20 cellular contexts compared by ENCODE assay signal in genomic region chr5:150301170-150301505, GRCh38. TPM values are rescaled to one million over a fixed set of nuclear protein-coding genes. Genes with fewer than 3 reads are reported as not detected.
DNase-seq lines count a peak whose midpoint lies in the region; ATAC-seq, FAIRE-seq and TF ChIP-seq lines count a peak whose summit lies in the region.
"Had no signal": no experiment of that assay in that cellular context is flagged by ENCODE, and none has a peak within 500 bp of the region (broad histone marks: within the 10 kb centered on the region; RNA-seq: fewer than 3 reads in every experiment).

No MANE protein-coding gene starts in this region.

- H2AFZ ChIP-seq in H1 (ENCODE audit: low read length), result no peak overlapping the region

- H3K36me3 Mint-ChIP-seq in mesothelial cell of epicardium, result no peaks in the 10 kb centered on the region
- H3K36me3 Mint-ChIP-seq: activated naive CD8-positive, alpha-beta T cell treated with anti-CD3 and anti-CD28 coated beads, Interleukin-2, amount 10 ng/mL, durations not matched to agents 7 days and 5 days had no signal

- peaks cover 43% of the 10 kb centered on the region for H3K4me1 Mint-ChIP-seq in mesothelial cell of epicardium

- H3K4me3 ChIP-seq in H1 (ENCODE audit: extremely low read depth in 1 of 4, insufficient read depth in 2 of 4, low read depth in 3 of 4, low read length in 4 of 4) (peak overlapping the region in 1 of 4 experiments; percentile 67; a peak in 1 of 8 replicates), upper lobe of left lung (peak overlapping the region in 2 of 4 donors; percentile 39 to 45)
- H3K4me3 ChIP-seq: BLaER1 had no signal

- no peaks in the 10 kb centered on the region for H3K36me3 ChIP-seq in H1 (ENCODE audit: control insufficient read depth in 2 of 4, insufficient read depth in 4 of 4, low read length in 3 of 4)
- H3K36me3 ChIP-seq in upper lobe of left lung, result no peaks in the 10 kb centered on the region
- H3K36me3 ChIP-seq: BLaER1, right atrium auricular region had no signal

- H2BK20ac ChIP-seq in H1 (ENCODE audit: low read length), result no peak overlapping the region

- no peaks in the 10 kb centered on the region for H4K20me1 ChIP-seq in H1 (replicated peaks in 1 of 2; ENCODE audit: control insufficient read depth in 1 of 2, insufficient read depth in 2 of 2, low read length in 2 of 2)
- H4K20me1 ChIP-seq: BLaER1 had no signal

- no peak for TF ChIP-seq CTCF in H1 (IDR thresholded peaks at IDR 0.05; ENCODE audit: control extremely low read depth in 1 of 3, insufficient read depth in 1 of 3, low read depth in 1 of 3, low read length in 3 of 3)
- no peak for TF ChIP-seq CTCF in mesothelial cell of epicardium (IDR thresholded peaks at IDR 0.05; ENCODE audit: unreplicated experiment)
- TF ChIP-seq CTCF in upper lobe of left lung (IDR thresholded peaks at IDR 0.05), result no peak

- peaks cover 10% of the 10 kb centered on the region for H3K23me2 ChIP-seq in H1 (ENCODE audit: low read depth, low read length)

- no peak overlapping the region for H4K91ac ChIP-seq in H1 (replicated peaks; ENCODE audit: insufficient read length, low read length)

- CTCF ChIA-PET in H1 (lab: Charles Lee; ENCODE audit: partially characterized antibody), result interaction anchor here (6.9 kb wide), 1 partner anchor 48 kb away, joined by 62 read pairs; no protein-coding TSS in a partner anchor

- no peak for FAIRE-seq in H1 (lab: Jason Lieb, UNC)

- no peak overlapping the region for H3K56ac ChIP-seq in H1 (replicated peaks; ENCODE audit: insufficient read length, low read depth, low read length)

- H3K27ac ChIP-seq in H1 (ENCODE audit: low read depth, low read length) (no peak overlapping the region), upper lobe of left lung (peak overlapping the region in 2 of 4 donors; percentile 12 to 26)
- H3K27ac ChIP-seq: BLaER1, right atrium auricular region had no signal

- no peak overlapping the region for H3K18ac ChIP-seq in H1 (ENCODE audit: extremely low read depth, low read length)

- no peak for TF ChIP-seq RAD21 in H1 (IDR thresholded peaks at IDR 0.05 in 1 of 2, conservative IDR thresholded peaks at IDR 0.05 in 1 of 2; ENCODE audit: low read depth in 2 of 2, low read length in 2 of 2)

- H3K4me3 Mint-ChIP-seq in mesothelial cell of epicardium, result peak overlapping the region; percentile 70
- H3K4me3 Mint-ChIP-seq: activated naive CD8-positive, alpha-beta T cell treated with anti-CD3 and anti-CD28 coated beads, Interleukin-2, amount 10 ng/mL, durations not matched to agents 7 days and 5 days; central memory CD8-positive, alpha-beta T cell had no signal

- H3K27me3 Mint-ChIP-seq in mesothelial cell of epicardium (ENCODE audit: low read depth), result peaks cover 9% of the 10 kb centered on the region

- H3K27ac Mint-ChIP-seq in mesothelial cell of epicardium, result peak overlapping the region; percentile 71
- H3K27ac Mint-ChIP-seq: activated naive CD8-positive, alpha-beta T cell treated with anti-CD3 and anti-CD28 coated beads, Interleukin-2, amount 10 ng/mL, durations not matched to agents 7 days and 5 days; naive thymus-derived CD4-positive, alpha-beta T cell had no signal

- H3K27me3 ChIP-seq in H1 (replicated peaks in 1 of 4; ENCODE audit: control insufficient read depth in 3 of 4, extremely low read depth in 1 of 4, insufficient read depth in 3 of 4, low read length in 3 of 4), result peaks cover 0 to 12% (median 7%) of the 10 kb centered on the region in 4 experiments; a peak in 5 of 7 replicates
- H3K27me3 ChIP-seq in upper lobe of left lung, result peaks cover 0 to 14% (median 8%) of the 10 kb centered on the region in 4 donors
- H3K27me3 ChIP-seq: right atrium auricular region had no signal

- POLR2A ChIA-PET in H1 (lab: Charles Lee; ENCODE audit: partially characterized antibody), result no interaction called here

- no peaks in the 10 kb centered on the region for H3K79me2 ChIP-seq in H1 (ENCODE audit: control insufficient read depth in 1 of 2, insufficient read depth in 2 of 2, low read length in 2 of 2)

- no peaks in the 10 kb centered on the region for H3K9me3 Mint-ChIP-seq in mesothelial cell of epicardium
- H3K9me3 Mint-ChIP-seq: activated naive CD8-positive, alpha-beta T cell treated with anti-CD3 and anti-CD28 coated beads, Interleukin-2, amount 10 ng/mL, durations not matched to agents 7 days and 5 days; central memory CD8-positive, alpha-beta T cell; naive thymus-derived CD4-positive, alpha-beta T cell had no signal

- no peak overlapping the region for H4K8ac ChIP-seq in H1 (ENCODE audit: extremely low read depth, insufficient read depth, low read length)

- H3K14ac ChIP-seq in H1 (ENCODE audit: insufficient read length), result no peak overlapping the region

- H2BK15ac ChIP-seq in H1 (ENCODE audit: low read length), result no peak overlapping the region; the same call in 1 of the 2 replicates

- WGBS in H1 (ENCODE audit: extremely low coverage in 1 of 2, insufficient coverage in 1 of 2, insufficient read length in 1 of 2, insufficient replicate concordance in 2 of 2, low coverage in 1 of 2, low lambda C conversion rate in 2 of 2, missing lambda C conversion rate in 1 of 2), 2 experiments, result 72% methylated on average over 1 of the region's 1 CpG; no CpG with 5 or more reads in 1 of the 2 experiments
- WGBS in upper lobe of left lung, 2 donors, result 40 to 63% methylated on average over 1 of the region's 1 CpG

- no peak overlapping the region for H3K9ac ChIP-seq in H1 (replicated peaks in 1 of 4; ENCODE audit: extremely low read depth in 1 of 4, low read depth in 3 of 4, low read length in 3 of 4)
- H3K9ac ChIP-seq: BLaER1 had no signal

- peak overlapping the region; percentile 71 to 89; a peak in 2 of 4 replicates for H3K4me2 ChIP-seq in H1 (ENCODE audit: insufficient read depth in 1 of 2, low read depth in 2 of 2, low read length in 2 of 2)
- H3K4me2 ChIP-seq: BLaER1 had no signal

- peaks cover 9 to 23% (median 14%) of the 10 kb centered on the region in 4 experiments for H3K4me1 ChIP-seq in H1 (replicated peaks in 1 of 4; ENCODE audit: control insufficient read depth in 3 of 4, insufficient read depth in 4 of 4, low read length in 3 of 4)
- H3K4me1 ChIP-seq in upper lobe of left lung, result peaks cover 7 to 17% (median 10%) of the 10 kb centered on the region in 4 donors
- H3K4me1 ChIP-seq: BLaER1 had no signal

- no peak for ATAC-seq in upper lobe of left lung (ENCODE audit: low FRiP score in 2 of 2)
- no peak for ATAC-seq in GM19023 (IDR thresholded peaks at IDR 0.05; ENCODE audit: unreplicated experiment)
- ATAC-seq in HG03159 (IDR thresholded peaks at IDR 0.05; ENCODE audit: unreplicated experiment), result no peak
- ATAC-seq: naive thymus-derived CD4-positive, alpha-beta T cell had no signal

- H3K23ac ChIP-seq in H1 (ENCODE audit: insufficient read length), result no peak overlapping the region

- H2BK5ac ChIP-seq in H1 (ENCODE audit: low read depth, low read length), result no peak overlapping the region

- H3K4ac ChIP-seq in H1 (replicated peaks; ENCODE audit: insufficient read length, low read depth, low read length), result no peak overlapping the region

- no peak overlapping the region for H2AK5ac ChIP-seq in H1 (ENCODE audit: low read depth, low read length)

- H3K79me1 ChIP-seq in H1 (ENCODE audit: low read depth, low read length), result no peaks in the 10 kb centered on the region; the same call in 1 of the 2 replicates

- TF ChIP-seq EP300 in H1 (IDR thresholded peaks at IDR 0.05; ENCODE audit: borderline replicate concordance in 1 of 2, low read depth in 2 of 2, low read length in 2 of 2) (no peak), upper lobe of left lung (IDR thresholded peaks at IDR 0.05) (no peak)

- H2BK120ac ChIP-seq in H1 (replicated peaks; ENCODE audit: low read depth, low read length), result no peak overlapping the region

- TF ChIP-seq POLR2A in H1 (IDR thresholded peaks at IDR 0.05; ENCODE audit: control extremely low read depth in 1 of 2, low read depth in 2 of 2, low read length in 2 of 2), result no peak
- TF ChIP-seq POLR2A in upper lobe of left lung (IDR thresholded peaks at IDR 0.05), result no peak

- 0 out of 2 replicates have a peak overlapping the region, but pooled peaks have one; percentile 63 for H2BK12ac ChIP-seq in H1 (ENCODE audit: low read depth, low read length)

- H3K9me3 ChIP-seq in H1 (ENCODE audit: insufficient read depth in 2 of 2, low read depth in 1 of 2, low read length in 1 of 2) (no peaks in the 10 kb centered on the region), upper lobe of left lung (no peaks in the 10 kb centered on the region)
- H3K9me3 ChIP-seq: BLaER1, right atrium auricular region, tibial nerve had no signal

- peak; percentile 21 for DNase-seq in AG08395 (ENCODE audit: low spot score)
- peak; percentile 89 to 90 for DNase-seq in NCI-H524 (lab: John Stamatoyannopoulos, UW)
- DNase-seq in H1 (ENCODE audit: low read depth in 1 of 2, low spot score in 2 of 2), result no peak
- no peak for DNase-seq in mesothelial cell of epicardium (ENCODE audit: low spot score in 2 of 2, unreplicated experiment in 2 of 2)
- no peak for DNase-seq in activated naive CD4-positive, alpha-beta T cell treated with Interleukin-2 at 50 U/mL for 16 hours
- no peak for DNase-seq in upper lobe of left lung
- DNase-seq: activated CD4-positive, alpha-beta T cell treated with anti-CD3 and anti-CD28 coated beads, Interleukin-2, amount 50 U/mL, for 1 hour; activated naive CD8-positive, alpha-beta T cell treated with anti-CD3 and anti-CD28 coated beads, Interleukin-2, amount 10 ng/mL, durations not matched to agents 7 days and 5 days; activated T-cell treated with anti-CD3 and anti-CD28 coated beads, Interleukin-2, amount 50 U/mL, for 1 hour; DMS53; naive thymus-derived CD4-positive, alpha-beta T cell; NCI-H1048; SIG-M5; stimulated activated CD4-positive, alpha-beta T cell treated with anti-CD3 and anti-CD28 coated beads, Interleukin-2, amount 100 ng/mL, for 48 hours had no signal

- no peak overlapping the region for H4K5ac ChIP-seq in H1 (ENCODE audit: insufficient read length, low read depth, low read length)

RNA-seq across cellular contexts. Expression of gene ARSI, which starts 1.6 kb away (rescaled TPM):
- total RNA-seq in H1 (2021; fragmentation: NEBNext Ultra II Directional; extraction: Animal tissue kit (Norgen Biotek cat#: 25700)), result 4.5 TPM in 2 replicates
- polyA plus RNA-seq in H1 (2011; rRNA removed), result 6.7 and 8.0 TPM in 2 replicates
- polyA plus RNA-seq in H1 (2011; cell fraction: cytosol; rRNA removed), result 6.0 TPM
- 4.2 TPM for polyA plus RNA-seq in H1 (2011; cell fraction: nucleus; rRNA removed)
- polyA plus RNA-seq in H1 (2012, experiment 1 of 2), result 2.0 to 4.1 TPM (median 3.4 TPM) in 4 replicates
- 3.3 TPM for polyA plus RNA-seq in H1 (2012, experiment 2 of 2)
- 3.5 TPM for polyA plus RNA-seq in H1 (2013, experiment 1 of 2)
- 3.5 TPM for polyA plus RNA-seq in H1 (2013, experiment 2 of 2)
- 2.7 and 5.4 TPM in 2 replicates for polyA minus RNA-seq in H1 (2011; rRNA and poly(A)+ RNA removed)
- 3.7 TPM for polyA minus RNA-seq in H1 (2011; cell fraction: cytosol; rRNA and poly(A)+ RNA removed)
- 5.7 TPM for polyA minus RNA-seq in H1 (2011; cell fraction: nucleus; rRNA and poly(A)+ RNA removed)
- total RNA-seq in mesothelial cell of epicardium (18.5 to 19.1 TPM (median 18.8 TPM) in 3 replicates), upper lobe of left lung (1 to 10 TPM in 5 of 6 donors, under 1 TPM in 1; 0.78 to 6.3 (median 2.8) TPM)
- total RNA-seq: activated naive CD8-positive, alpha-beta T cell treated with anti-CD3 and anti-CD28 coated beads, Interleukin-2, amount 10 ng/mL, durations not matched to agents 7 days and 5 days had no signal
- polyA plus RNA-seq: naive thymus-derived CD4-positive, alpha-beta T cell had no signal

RNA-seq across cellular contexts. Expression of gene CAMK2A, which starts 11.6 kb away (rescaled TPM):
- 0.23 and 0.28 TPM in 2 replicates for total RNA-seq in H1 (2021; fragmentation: NEBNext Ultra II Directional; extraction: Animal tissue kit (Norgen Biotek cat#: 25700))
- polyA plus RNA-seq in H1 (2011; rRNA removed), result 0.16 and 0.20 TPM in 2 replicates
- 0.09 TPM for polyA plus RNA-seq in H1 (2011; cell fraction: cytosol; rRNA removed)
- 0.43 TPM for polyA plus RNA-seq in H1 (2011; cell fraction: nucleus; rRNA removed)
- polyA plus RNA-seq in H1 (2012, experiment 1 of 2), result 0.03 to 0.39 TPM (median 0.32 TPM) in 3 of 4 replicates, not detected in the other
- 0.17 TPM for polyA plus RNA-seq in H1 (2012, experiment 2 of 2)
- 0.12 TPM for polyA plus RNA-seq in H1 (2013, experiment 1 of 2)
- 0.11 TPM for polyA plus RNA-seq in H1 (2013, experiment 2 of 2)
- 0.06 and 0.10 TPM in 2 replicates for polyA minus RNA-seq in H1 (2011; rRNA and poly(A)+ RNA removed)
- not detected for polyA minus RNA-seq in H1 (2011; cell fraction: cytosol; rRNA and poly(A)+ RNA removed)
- not detected for polyA minus RNA-seq in H1 (2011; cell fraction: nucleus; rRNA and poly(A)+ RNA removed)
- total RNA-seq in mesothelial cell of epicardium, result 3.9 to 4.1 TPM (median 4.0 TPM) in 3 replicates
- 1 to 10 TPM in 4 of 6 donors, under 1 TPM in 1, not detected in 1; 0.29 to 2.4 (median 1.8) TPM for total RNA-seq in upper lobe of left lung
- total RNA-seq: activated naive CD8-positive, alpha-beta T cell treated with anti-CD3 and anti-CD28 coated beads, Interleukin-2, amount 10 ng/mL, durations not matched to agents 7 days and 5 days; naive thymus-derived CD4-positive, alpha-beta T cell had no signal
- polyA plus RNA-seq: naive thymus-derived CD4-positive, alpha-beta T cell had no signal

RNA-seq across cellular contexts. Expression of gene TCOF1, which starts 56.4 kb away (rescaled TPM):
- 158 and 170 TPM in 2 replicates for total RNA-seq in H1 (2021; fragmentation: NEBNext Ultra II Directional; extraction: Animal tissue kit (Norgen Biotek cat#: 25700))
- 35.9 and 51.6 TPM in 2 replicates for polyA plus RNA-seq in H1 (2011; rRNA removed)
- 50.8 TPM for polyA plus RNA-seq in H1 (2011; cell fraction: cytosol; rRNA removed)
- polyA plus RNA-seq in H1 (2011; cell fraction: nucleus; rRNA removed), result 129 TPM
- polyA plus RNA-seq in H1 (2012, experiment 1 of 2), result 89.6 to 100 TPM (median 96.4 TPM) in 4 replicates
- 50.2 TPM for polyA plus RNA-seq in H1 (2012, experiment 2 of 2)
- 70.0 TPM for polyA plus RNA-seq in H1 (2013, experiment 1 of 2)
- polyA plus RNA-seq in H1 (2013, experiment 2 of 2), result 67.4 TPM
- 34.0 and 43.1 TPM in 2 replicates for polyA minus RNA-seq in H1 (2011; rRNA and poly(A)+ RNA removed)
- 51.7 TPM for polyA minus RNA-seq in H1 (2011; cell fraction: cytosol; rRNA and poly(A)+ RNA removed)
- 74.6 TPM for polyA minus RNA-seq in H1 (2011; cell fraction: nucleus; rRNA and poly(A)+ RNA removed)
- total RNA-seq in mesothelial cell of epicardium (53.7 to 58.8 TPM (median 55.7 TPM) in 3 replicates), upper lobe of left lung (10 to 100 TPM; 21.7 to 71.2 (median 30.4) TPM)

Comparison
In these comparisons a context has a peak if more than half of its experiments do, and no peak if none do; other contexts are left out.
1. DNase-seq: peak in AG08395 (single experiment) and NCI-H524 (2 of 2); none in H1 (0 of 2), mesothelial cell of epicardium (0 of 2), activated naive CD4-positive, alpha-beta T cell treated with Interleukin-2 at 50 U/mL for 16 hours (single experiment) and upper lobe of left lung (0 of 2).